In the genomic region with DNA sequence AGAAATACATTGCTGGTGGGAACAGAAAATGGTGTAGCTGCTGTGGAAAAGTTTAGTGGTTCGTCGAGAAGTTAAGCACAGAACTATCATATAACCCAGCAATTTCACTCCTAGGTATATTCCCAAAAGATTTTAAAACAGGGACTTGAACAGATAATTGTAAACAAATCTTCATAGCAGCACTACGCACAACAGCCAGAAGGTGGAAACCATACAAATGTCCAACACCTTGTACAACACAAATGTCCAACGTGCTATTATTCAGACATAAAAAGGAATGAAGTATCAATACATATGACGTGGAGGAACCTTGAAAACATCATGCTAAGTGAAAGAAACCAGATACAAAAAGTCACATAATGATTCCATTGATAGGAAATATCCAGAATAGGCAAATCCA, we compare ENCODE assay signal across 1 cellular context.
TF ChIP-seq lines count a peak whose summit lies in the region.

No MANE protein-coding gene starts in this region.

TF ChIP-seq in K562, 482 proteins besides CTCF, POLR2A, EP300 and RAD21:
- TF ChIP-seq CTBP1 (IDR thresholded peaks at IDR 0.05; ENCODE audit: borderline replicate concordance): no peak
- no peak for TF ChIP-seq NCOA2 (IDR thresholded peaks at IDR 0.05; ENCODE audit: partially characterized antibody in 2 of 2)
- no peak for TF ChIP-seq TFAM (CRISPR knock-in tag; conservative IDR thresholded peaks at IDR 0.05)
- TF ChIP-seq, protein P1, sequence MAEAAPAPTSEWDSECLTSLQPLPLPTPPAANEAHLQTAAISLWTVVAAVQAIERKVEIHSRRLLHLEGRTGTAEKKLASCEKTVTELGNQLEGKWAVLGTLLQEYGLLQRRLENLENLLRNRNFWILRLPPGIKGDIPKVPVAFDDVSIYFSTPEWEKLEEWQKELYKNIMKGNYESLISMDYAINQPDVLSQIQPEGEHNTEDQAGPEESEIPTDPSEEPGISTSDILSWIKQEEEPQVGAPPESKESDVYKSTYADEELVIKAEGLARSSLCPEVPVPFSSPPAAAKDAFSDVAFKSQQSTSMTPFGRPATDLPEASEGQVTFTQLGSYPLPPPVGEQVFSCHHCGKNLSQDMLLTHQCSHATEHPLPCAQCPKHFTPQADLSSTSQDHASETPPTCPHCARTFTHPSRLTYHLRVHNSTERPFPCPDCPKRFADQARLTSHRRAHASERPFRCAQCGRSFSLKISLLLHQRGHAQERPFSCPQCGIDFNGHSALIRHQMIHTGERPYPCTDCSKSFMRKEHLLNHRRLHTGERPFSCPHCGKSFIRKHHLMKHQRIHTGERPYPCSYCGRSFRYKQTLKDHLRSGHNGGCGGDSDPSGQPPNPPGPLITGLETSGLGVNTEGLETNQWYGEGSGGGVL (CRISPR knock-in tag; IDR thresholded peaks at IDR 0.05): no peak
- TF ChIP-seq, protein P2, sequence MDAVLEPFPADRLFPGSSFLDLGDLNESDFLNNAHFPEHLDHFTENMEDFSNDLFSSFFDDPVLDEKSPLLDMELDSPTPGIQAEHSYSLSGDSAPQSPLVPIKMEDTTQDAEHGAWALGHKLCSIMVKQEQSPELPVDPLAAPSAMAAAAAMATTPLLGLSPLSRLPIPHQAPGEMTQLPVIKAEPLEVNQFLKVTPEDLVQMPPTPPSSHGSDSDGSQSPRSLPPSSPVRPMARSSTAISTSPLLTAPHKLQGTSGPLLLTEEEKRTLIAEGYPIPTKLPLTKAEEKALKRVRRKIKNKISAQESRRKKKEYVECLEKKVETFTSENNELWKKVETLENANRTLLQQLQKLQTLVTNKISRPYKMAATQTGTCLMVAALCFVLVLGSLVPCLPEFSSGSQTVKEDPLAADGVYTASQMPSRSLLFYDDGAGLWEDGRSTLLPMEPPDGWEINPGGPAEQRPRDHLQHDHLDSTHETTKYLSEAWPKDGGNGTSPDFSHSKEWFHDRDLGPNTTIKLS (IDR thresholded peaks at IDR 0.05; ENCODE audit: borderline replicate concordance, low read depth): no peak
- TF ChIP-seq KDM5B (IDR thresholded peaks at IDR 0.05; ENCODE audit: insufficient replicate concordance, low read depth, low read length): no peak
- no peak for TF ChIP-seq ZNF589 (CRISPR knock-in tag; IDR thresholded peaks at IDR 0.05; ENCODE audit: low read depth)
- TF ChIP-seq, protein P3, sequence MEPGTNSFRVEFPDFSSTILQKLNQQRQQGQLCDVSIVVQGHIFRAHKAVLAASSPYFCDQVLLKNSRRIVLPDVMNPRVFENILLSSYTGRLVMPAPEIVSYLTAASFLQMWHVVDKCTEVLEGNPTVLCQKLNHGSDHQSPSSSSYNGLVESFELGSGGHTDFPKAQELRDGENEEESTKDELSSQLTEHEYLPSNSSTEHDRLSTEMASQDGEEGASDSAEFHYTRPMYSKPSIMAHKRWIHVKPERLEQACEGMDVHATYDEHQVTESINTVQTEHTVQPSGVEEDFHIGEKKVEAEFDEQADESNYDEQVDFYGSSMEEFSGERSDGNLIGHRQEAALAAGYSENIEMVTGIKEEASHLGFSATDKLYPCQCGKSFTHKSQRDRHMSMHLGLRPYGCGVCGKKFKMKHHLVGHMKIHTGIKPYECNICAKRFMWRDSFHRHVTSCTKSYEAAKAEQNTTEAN (CRISPR knock-in tag; IDR thresholded peaks at IDR 0.05): no peak
- no peak for TF ChIP-seq RBFOX2 (IDR thresholded peaks at IDR 0.05; ENCODE audit: low read depth, low read length)
- TF ChIP-seq, protein P4, sequence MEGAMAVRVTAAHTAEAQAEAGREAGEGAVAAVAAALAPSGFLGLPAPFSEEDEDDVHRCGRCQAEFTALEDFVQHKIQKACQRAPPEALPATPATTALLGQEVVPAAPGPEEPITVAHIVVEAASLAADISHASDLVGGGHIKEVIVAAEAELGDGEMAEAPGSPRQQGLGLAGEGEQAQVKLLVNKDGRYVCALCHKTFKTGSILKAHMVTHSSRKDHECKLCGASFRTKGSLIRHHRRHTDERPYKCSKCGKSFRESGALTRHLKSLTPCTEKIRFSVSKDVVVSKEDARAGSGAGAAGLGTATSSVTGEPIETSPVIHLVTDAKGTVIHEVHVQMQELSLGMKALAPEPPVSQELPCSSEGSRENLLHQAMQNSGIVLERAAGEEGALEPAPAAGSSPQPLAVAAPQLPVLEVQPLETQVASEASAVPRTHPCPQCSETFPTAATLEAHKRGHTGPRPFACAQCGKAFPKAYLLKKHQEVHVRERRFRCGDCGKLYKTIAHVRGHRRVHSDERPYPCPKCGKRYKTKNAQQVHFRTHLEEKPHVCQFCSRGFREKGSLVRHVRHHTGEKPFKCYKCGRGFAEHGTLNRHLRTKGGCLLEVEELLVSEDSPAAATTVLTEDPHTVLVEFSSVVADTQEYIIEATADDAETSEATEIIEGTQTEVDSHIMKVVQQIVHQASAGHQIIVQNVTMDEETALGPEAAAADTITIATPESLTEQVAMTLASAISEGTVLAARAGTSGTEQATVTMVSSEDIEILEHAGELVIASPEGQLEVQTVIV (CRISPR knock-in tag; IDR thresholded peaks at IDR 0.05; ENCODE audit: borderline replicate concordance): no peak
- TF ChIP-seq, protein P5, sequence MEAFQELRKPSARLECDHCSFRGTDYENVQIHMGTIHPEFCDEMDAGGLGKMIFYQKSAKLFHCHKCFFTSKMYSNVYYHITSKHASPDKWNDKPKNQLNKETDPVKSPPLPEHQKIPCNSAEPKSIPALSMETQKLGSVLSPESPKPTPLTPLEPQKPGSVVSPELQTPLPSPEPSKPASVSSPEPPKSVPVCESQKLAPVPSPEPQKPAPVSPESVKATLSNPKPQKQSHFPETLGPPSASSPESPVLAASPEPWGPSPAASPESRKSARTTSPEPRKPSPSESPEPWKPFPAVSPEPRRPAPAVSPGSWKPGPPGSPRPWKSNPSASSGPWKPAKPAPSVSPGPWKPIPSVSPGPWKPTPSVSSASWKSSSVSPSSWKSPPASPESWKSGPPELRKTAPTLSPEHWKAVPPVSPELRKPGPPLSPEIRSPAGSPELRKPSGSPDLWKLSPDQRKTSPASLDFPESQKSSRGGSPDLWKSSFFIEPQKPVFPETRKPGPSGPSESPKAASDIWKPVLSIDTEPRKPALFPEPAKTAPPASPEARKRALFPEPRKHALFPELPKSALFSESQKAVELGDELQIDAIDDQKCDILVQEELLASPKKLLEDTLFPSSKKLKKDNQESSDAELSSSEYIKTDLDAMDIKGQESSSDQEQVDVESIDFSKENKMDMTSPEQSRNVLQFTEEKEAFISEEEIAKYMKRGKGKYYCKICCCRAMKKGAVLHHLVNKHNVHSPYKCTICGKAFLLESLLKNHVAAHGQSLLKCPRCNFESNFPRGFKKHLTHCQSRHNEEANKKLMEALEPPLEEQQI (IDR thresholded peaks at IDR 0.05): no peak
- no peak for TF ChIP-seq HMGN3 (IDR thresholded peaks at IDR 0.05; ENCODE audit: borderline replicate concordance, extremely low read depth, insufficient read length, low read depth, low read length)
- no peak for TF ChIP-seq HDAC6 (IDR thresholded peaks at IDR 0.05; ENCODE audit: low read depth, low read length)
- TF ChIP-seq NCOR1 (IDR thresholded peaks at IDR 0.05): no peak
- TF ChIP-seq, protein P6, sequence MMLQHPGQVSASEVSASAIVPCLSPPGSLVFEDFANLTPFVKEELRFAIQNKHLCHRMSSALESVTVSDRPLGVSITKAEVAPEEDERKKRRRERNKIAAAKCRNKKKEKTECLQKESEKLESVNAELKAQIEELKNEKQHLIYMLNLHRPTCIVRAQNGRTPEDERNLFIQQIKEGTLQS (IDR thresholded peaks at IDR 0.05): no peak
- TF ChIP-seq, protein P6 (CRISPR knock-in tag; conservative IDR thresholded peaks at IDR 0.05): no peak
- TF ChIP-seq COPS2 (conservative IDR thresholded peaks at IDR 0.05): no peak
- no peak for TF ChIP-seq NEUROD1 (IDR thresholded peaks at IDR 0.05; ENCODE audit: borderline replicate concordance, low read depth, low read length, partially characterized antibody)
- no peak for TF ChIP-seq MAZ (CRISPR knock-in tag; conservative IDR thresholded peaks at IDR 0.05 in 1 of 2, IDR thresholded peaks at IDR 0.05 in 1 of 2)
- TF ChIP-seq ARID2 (IDR thresholded peaks at IDR 0.05): no peak
